In genomic region chr1:6909857-6910256, GRCh38 we compare ENCODE assay signal across 1 cellular context.
TF ChIP-seq lines count a peak whose summit lies in the region.

No MANE protein-coding gene starts in this region.

TF ChIP-seq in HepG2, 621 proteins besides CTCF, POLR2A, EP300 and RAD21 (continued from another document and continues in another):
- TF ChIP-seq GATAD2A (CRISPR knock-in tag; IDR thresholded peaks at IDR 0.05) (peak; percentile 84), SALL2 (CRISPR knock-in tag; IDR thresholded peaks at IDR 0.05) (no peak), ZNF800 (CRISPR knock-in tag; IDR thresholded peaks at IDR 0.05) (no peak), ZNF883 (CRISPR knock-in tag; IDR thresholded peaks at IDR 0.05; ENCODE audit: not compliant biosample characterization) (no peak), RBFOX2 (IDR thresholded peaks at IDR 0.05; ENCODE audit: low read depth, low read length) (no peak), MBD4 (IDR thresholded peaks at IDR 0.05; ENCODE audit: borderline replicate concordance, low read length) (no peak), ZNF549 (CRISPR knock-in tag; IDR thresholded peaks at IDR 0.05) (no peak), HDAC2 (CRISPR knock-in tag; IDR thresholded peaks at IDR 0.05) (peak; percentile 78; the same call in 1 of the 2 replicates), PITX1 (CRISPR knock-in tag; IDR thresholded peaks at IDR 0.05) (peak; percentile 94), POLR2AphosphoS2 (IDR thresholded peaks at IDR 0.05; ENCODE audit: low read depth, low read length) (no peak), SIN3A (IDR thresholded peaks at IDR 0.05; ENCODE audit: borderline replicate concordance, low read depth, low read length) (no peak), MEIS2 (CRISPR knock-in tag; IDR thresholded peaks at IDR 0.05) (peak; percentile 67; the same call in 1 of the 2 replicates), TARDBP (CRISPR knock-in tag; IDR thresholded peaks at IDR 0.05) (no peak), TIGD3 (CRISPR knock-in tag; IDR thresholded peaks at IDR 0.05; ENCODE audit: borderline replicate concordance) (no peak), CBX2 (IDR thresholded peaks at IDR 0.05; ENCODE audit: low read depth, low read length) (no peak), CBX2 (CRISPR knock-in tag; IDR thresholded peaks at IDR 0.05; ENCODE audit: low read depth) (no peak), MXI1 (IDR thresholded peaks at IDR 0.05; ENCODE audit: borderline replicate concordance, low read depth, low read length) (no peak), ZBTB46 (CRISPR knock-in tag; IDR thresholded peaks at IDR 0.05; ENCODE audit: borderline replicate concordance) (no peak), ZNF569 (CRISPR knock-in tag; IDR thresholded peaks at IDR 0.05; ENCODE audit: borderline replicate concordance) (no peak), ZC3H4 (CRISPR knock-in tag; IDR thresholded peaks at IDR 0.05; ENCODE audit: borderline replicate concordance) (no peak), ZBTB1 (CRISPR knock-in tag; IDR thresholded peaks at IDR 0.05; ENCODE audit: borderline replicate concordance) (no peak), MAZ (IDR thresholded peaks at IDR 0.05; ENCODE audit: borderline replicate concordance, low read depth, low read length) (no peak), MAZ (CRISPR knock-in tag; IDR thresholded peaks at IDR 0.05; ENCODE audit: low read depth) (no peak), ZNF558 (CRISPR knock-in tag; IDR thresholded peaks at IDR 0.05; ENCODE audit: borderline replicate concordance) (no peak), ZNF124 (CRISPR knock-in tag; IDR thresholded peaks at IDR 0.05) (no peak), CBX5 (CRISPR knock-in tag; IDR thresholded peaks at IDR 0.05; ENCODE audit: borderline replicate concordance) (no peak), NCOA5 (CRISPR knock-in tag; IDR thresholded peaks at IDR 0.05) (no peak), ZNF317 (CRISPR knock-in tag; IDR thresholded peaks at IDR 0.05) (no peak), ZNF234 (CRISPR knock-in tag; conservative IDR thresholded peaks at IDR 0.05) (no peak), TMF1 (CRISPR knock-in tag; IDR thresholded peaks at IDR 0.05; ENCODE audit: low read depth) (no peak), NR2C2 (CRISPR knock-in tag; IDR thresholded peaks at IDR 0.05; ENCODE audit: borderline replicate concordance) (no peak), NR2F2 (IDR thresholded peaks at IDR 0.05; ENCODE audit: borderline replicate concordance, low read depth) (peak; percentile 85; the same call in 1 of the 2 replicates), NCOA2 (CRISPR knock-in tag; IDR thresholded peaks at IDR 0.05) (peak; percentile 57; the same call in 1 of the 2 replicates), PCBP2 (optimal IDR thresholded peaks at IDR 0.05; ENCODE audit: low read depth, low read length, poor library complexity, severe bottlenecking) (no peak), LCORL (IDR thresholded peaks at IDR 0.05) (no peak), LCORL (CRISPR knock-in tag; IDR thresholded peaks at IDR 0.05) (peak; percentile 25; the same call in 1 of the 2 replicates), HDAC1 (CRISPR knock-in tag; IDR thresholded peaks at IDR 0.05) (0 out of 2 replicates have a peak, but pooled peaks have one; percentile 47), NFYB (CRISPR knock-in tag; IDR thresholded peaks at IDR 0.05) (no peak), REXO4 (CRISPR knock-in tag; IDR thresholded peaks at IDR 0.05; ENCODE audit: borderline replicate concordance) (no peak), KDM1A (CRISPR knock-in tag; IDR thresholded peaks at IDR 0.05) (no peak), AGO1 (IDR thresholded peaks at IDR 0.05; ENCODE audit: low read depth, low read length, poor library complexity, severe bottlenecking) (no peak), DPF2 (CRISPR knock-in tag; IDR thresholded peaks at IDR 0.05; ENCODE audit: borderline replicate concordance, low read depth) (no peak), ZNF720 (CRISPR knock-in tag; IDR thresholded peaks at IDR 0.05) (no peak), SMARCC2 (IDR thresholded peaks at IDR 0.05) (no peak), ZNF138 (CRISPR knock-in tag; IDR thresholded peaks at IDR 0.05; ENCODE audit: low read depth) (no peak), RCOR2 (CRISPR knock-in tag; IDR thresholded peaks at IDR 0.05) (no peak), ZNF362 (CRISPR knock-in tag; IDR thresholded peaks at IDR 0.05; ENCODE audit: borderline replicate concordance) (no peak), STAT6 (CRISPR knock-in tag; IDR thresholded peaks at IDR 0.05; ENCODE audit: borderline replicate concordance) (no peak), MTA1 (CRISPR knock-in tag; IDR thresholded peaks at IDR 0.05; ENCODE audit: borderline replicate concordance) (no peak), HMGXB3 (CRISPR knock-in tag; IDR thresholded peaks at IDR 0.05; ENCODE audit: borderline replicate concordance) (no peak), ETS1 (CRISPR knock-in tag; IDR thresholded peaks at IDR 0.05) (no peak), PBX2 (CRISPR knock-in tag; IDR thresholded peaks at IDR 0.05) (no peak), ZNF703 (CRISPR knock-in tag; IDR thresholded peaks at IDR 0.05; ENCODE audit: borderline replicate concordance) (no peak), CEBPB (IDR thresholded peaks at IDR 0.05; ENCODE audit: borderline replicate concordance, low read depth, low read length) (peak; percentile 27; the same call in 1 of the 2 replicates), ARNT2 (CRISPR knock-in tag; IDR thresholded peaks at IDR 0.05; ENCODE audit: low read depth) (no peak), CREM (IDR thresholded peaks at IDR 0.05) (no peak), CREM (CRISPR knock-in tag; IDR thresholded peaks at IDR 0.05) (no peak), ZNF660 (CRISPR knock-in tag; IDR thresholded peaks at IDR 0.05; ENCODE audit: borderline replicate concordance, low read depth) (no peak), MAFF (IDR thresholded peaks at IDR 0.05; ENCODE audit: low read depth, low read length) (no peak), ZNF460 (CRISPR knock-in tag; IDR thresholded peaks at IDR 0.05; ENCODE audit: borderline replicate concordance) (no peak), MTF1 (CRISPR knock-in tag; IDR thresholded peaks at IDR 0.05) (no peak), MYC (CRISPR knock-in tag; IDR thresholded peaks at IDR 0.05; ENCODE audit: borderline replicate concordance) (no peak; the same call in 1 of the 2 replicates), AHR (CRISPR knock-in tag; IDR thresholded peaks at IDR 0.05) (no peak), HIVEP1 (CRISPR knock-in tag; IDR thresholded peaks at IDR 0.05) (no peak)
